ENCODE assay signal across 22 cellular contexts in the genomic region with DNA sequence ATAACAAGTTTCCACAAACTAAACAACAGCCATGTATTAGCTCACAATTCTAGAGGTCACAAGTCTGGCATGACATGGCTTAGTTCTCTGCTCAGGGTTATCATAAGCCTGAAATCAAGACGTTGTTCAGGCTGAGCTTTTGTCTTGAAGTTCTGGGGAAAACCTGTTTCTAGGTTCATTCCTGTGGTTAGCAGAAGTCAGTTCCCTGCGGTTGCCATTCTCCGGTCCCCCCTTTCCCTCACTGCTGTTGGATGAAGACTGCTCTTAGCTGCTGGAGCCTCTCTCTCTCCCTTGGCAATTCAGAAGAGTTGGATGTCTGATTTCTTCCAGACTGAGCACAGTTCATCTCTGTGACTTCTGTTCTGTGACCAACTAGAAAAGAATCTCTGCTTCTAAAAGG.
A peak's percentile ranks its signal among the peaks of the same experiment; 100 is the strongest.
DNase-seq lines count a peak whose midpoint lies in the region; FAIRE-seq and TF ChIP-seq lines count a peak whose summit lies in the region.
"Had no signal": no experiment of that assay in that cellular context is flagged by ENCODE, and none has a peak within 500 bp of the region (broad histone marks: within the 10 kb centered on the region; RNA-seq: fewer than 3 reads in every experiment).

No MANE protein-coding gene starts in this region.

- H3K9ac ChIP-seq in astrocyte (ENCODE audit: low read length) = no peak overlapping the region
- H3K9ac ChIP-seq in neural progenitor cell = no peak overlapping the region
- H3K9ac ChIP-seq: BLaER1 had no signal

- no peak overlapping the region for H3K27ac Mint-ChIP-seq in astrocyte (ENCODE audit: unreplicated experiment)
- no peak overlapping the region for H3K27ac Mint-ChIP-seq in neural progenitor cell
- H3K27ac Mint-ChIP-seq: CD4-positive, CD25-positive, alpha-beta regulatory T cell had no signal

- POLR2A ChIA-PET in RWPE1 (lab: Yijun Ruan, JAX; ENCODE audit: low non-redundant PET) = no interaction called here
- POLR2A ChIA-PET in GM10248 (lab: Yijun Ruan, JAX) = no interaction called here

- no peak overlapping the region for H3K4me2 ChIP-seq in astrocyte (ENCODE audit: low read length)
- no peak overlapping the region for H3K4me2 ChIP-seq in neural progenitor cell
- H3K4me2 ChIP-seq: BLaER1 had no signal

- H3K27me3 ChIP-seq in astrocyte (ENCODE audit: insufficient read depth, low read length) (no peaks in the 10 kb centered on the region), neural progenitor cell (no peaks in the 10 kb centered on the region)
- H3K27me3 ChIP-seq: BLaER1 had no signal

- no peaks in the 10 kb centered on the region for H3F3A ChIP-seq in neural progenitor cell (ENCODE audit: low read depth)

- CTCF ChIA-PET in RWPE1 (lab: Yijun Ruan, JAX) (interaction anchor here (0.7 kb wide), 1 partner anchor 761 kb away, joined by 3 read pairs; no protein-coding TSS in a partner anchor), GM10248 (lab: Yijun Ruan, JAX) (no interaction called here)

- H3K79me2 ChIP-seq in astrocyte (ENCODE audit: insufficient read depth, low read length) = no peaks in the 10 kb centered on the region
- H3K79me2 ChIP-seq in neural progenitor cell (ENCODE audit: low read depth) = no peaks in the 10 kb centered on the region

- H2AFZ ChIP-seq in astrocyte (ENCODE audit: low read depth, low read length) (no peak overlapping the region), neural progenitor cell (replicated peaks) (peak overlapping the region; percentile 76)

- FAIRE-seq in astrocyte (lab: Jason Lieb, UNC) = no peak
- FAIRE-seq: A204.1, GM18507, RCC 7860 had no signal

- H3K36me3 ChIP-seq in astrocyte (ENCODE audit: insufficient read depth, low read length) (no peaks in the 10 kb centered on the region), neural progenitor cell (no peaks in the 10 kb centered on the region)
- H3K36me3 ChIP-seq: BLaER1 had no signal

- no peak overlapping the region for H3K4me3 ChIP-seq in astrocyte (ENCODE audit: insufficient read depth, low read depth, low read length)
- H3K4me3 ChIP-seq in fibroblast of pulmonary artery (replicated peaks; ENCODE audit: low read depth, low read length) = no peak overlapping the region
- no peak overlapping the region for H3K4me3 ChIP-seq in neural progenitor cell
- H3K4me3 ChIP-seq: BLaER1 had no signal

- H3K36me3 Mint-ChIP-seq in astrocyte (ENCODE audit: low read depth, unreplicated experiment) (no peaks in the 10 kb centered on the region), neural progenitor cell (no peaks in the 10 kb centered on the region)
- H3K36me3 Mint-ChIP-seq: CD4-positive, CD25-positive, alpha-beta regulatory T cell had no signal

- no peak overlapping the region for H3K4me3 Mint-ChIP-seq in astrocyte (ENCODE audit: unreplicated experiment)
- H3K4me3 Mint-ChIP-seq in neural progenitor cell = no peak overlapping the region
- H3K4me3 Mint-ChIP-seq: CD4-positive, CD25-positive, alpha-beta regulatory T cell had no signal

- TF ChIP-seq CTCF in astrocyte (IDR thresholded peaks at IDR 0.05; ENCODE audit: insufficient read depth, low read depth, low read length) (no peak), fibroblast of pulmonary artery (IDR thresholded peaks at IDR 0.05; ENCODE audit: low read length, missing control alignments) (no peak), neural progenitor cell (IDR thresholded peaks at IDR 0.05) (no peak), RWPE1 (conservative IDR thresholded peaks at IDR 0.05; ENCODE audit: low read depth) (no peak), GM10248 (IDR thresholded peaks at IDR 0.05; ENCODE audit: control extremely low read depth, extremely low read depth, low read depth, missing control alignments) (no peak)

- DNase-seq in H4 (ENCODE audit: low spot score) (peak; percentile 27), astrocyte (ENCODE audit: low read depth) (peak; percentile 13), fibroblast of pulmonary artery (ENCODE audit: low read depth) (peak; percentile 10), neural progenitor cell (ENCODE audit: low spot score) (no peak), SK-N-DZ (ENCODE audit: low spot score) (no peak), RWPE1 (ENCODE audit: low spot score) (no peak), GM10248 (ENCODE audit: extremely low spot score) (no peak), cerebellar cortex (ENCODE audit: low spot score) (no peak)
- DNase-seq: CD4-positive, CD25-positive, alpha-beta regulatory T cell; DMS153; GOT3; KBM-7; NCI-H1105 treated with DMSO at 0.1 percent for 48 hours; NCI-H146; NCI-H1930; NCI-H2107; NCI-H524; NCI-H748 treated with DMSO at 0.1 percent for 48 hours had no signal

- H3K9me3 ChIP-seq in astrocyte (ENCODE audit: insufficient read depth, low read depth, low read length) = no peaks in the 10 kb centered on the region
- no peaks in the 10 kb centered on the region for H3K9me3 ChIP-seq in neural progenitor cell (ENCODE audit: low read depth)
- H3K9me3 ChIP-seq: BLaER1 had no signal

- no peaks in the 10 kb centered on the region for H3K9me3 Mint-ChIP-seq in astrocyte (ENCODE audit: unreplicated experiment)
- no peaks in the 10 kb centered on the region for H3K9me3 Mint-ChIP-seq in neural progenitor cell

- H3K4me1 ChIP-seq in astrocyte (ENCODE audit: insufficient read depth, low read length) = no peaks in the 10 kb centered on the region
- H3K4me1 ChIP-seq in neural progenitor cell = no peaks in the 10 kb centered on the region
- H3K4me1 ChIP-seq: BLaER1 had no signal

- H3K27me3 Mint-ChIP-seq in astrocyte (ENCODE audit: low read depth, unreplicated experiment) = no peaks in the 10 kb centered on the region
- no peaks in the 10 kb centered on the region for H3K27me3 Mint-ChIP-seq in neural progenitor cell (ENCODE audit: insufficient read depth, low read depth)
- H3K27me3 Mint-ChIP-seq: CD4-positive, CD25-positive, alpha-beta regulatory T cell had no signal

- peaks cover 13% of the 10 kb centered on the region for H3K4me1 Mint-ChIP-seq in astrocyte (ENCODE audit: low read depth, unreplicated experiment)
- H3K4me1 Mint-ChIP-seq in neural progenitor cell = no peaks in the 10 kb centered on the region
- H3K4me1 Mint-ChIP-seq: CD4-positive, CD25-positive, alpha-beta regulatory T cell had no signal

- H4K20me1 ChIP-seq in astrocyte (ENCODE audit: insufficient read depth, low read length) = no peaks in the 10 kb centered on the region
- H4K20me1 ChIP-seq in neural progenitor cell (ENCODE audit: low read depth) = no peaks in the 10 kb centered on the region
- H4K20me1 ChIP-seq: BLaER1 had no signal

- H3K27ac ChIP-seq in astrocyte (ENCODE audit: low read depth, low read length) (no peak overlapping the region), neural progenitor cell (no peak overlapping the region), RWPE1 (no peak overlapping the region)
- H3K27ac ChIP-seq: BLaER1 had no signal

Comparison
In these comparisons a context has a peak if more than half of its experiments do, and no peak if none do; other contexts are left out.
1. DNase-seq: peak in H4 (single experiment), astrocyte (single experiment) and fibroblast of pulmonary artery (single experiment); none in neural progenitor cell (single experiment), SK-N-DZ (single experiment), RWPE1 (single experiment), GM10248 (single experiment) and cerebellar cortex (single experiment).